Comparison of ENCODE assay signal across 20 cellular contexts in genomic region chr5:169909945-169910344, GRCh38.
"Had no signal": no experiment of that assay in that cellular context is flagged by ENCODE, and none has a peak within 500 bp of the region (broad histone marks: within the 10 kb centered on the region; RNA-seq: fewer than 3 reads in every experiment).

No MANE protein-coding gene starts in this region.

- H3K27me3 Mint-ChIP-seq: activated CD4-positive, alpha-beta memory T cell treated with anti-CD3 and anti-CD28 coated beads for 36 hours; naive B cell had no signal

- DNase-seq: activated CD4-positive, alpha-beta memory T cell treated with anti-CD3 and anti-CD28 coated beads for 36 hours; activated effector memory CD4-positive, alpha-beta T cell treated with Interleukin-2 at 50 U/mL for 16 hours; activated naive CD4-positive, alpha-beta T cell treated with anti-CD3 and anti-CD28 coated beads, Interleukin-2, amount 50 U/mL, for 16 hours; activated T-cell treated with anti-CD3 and anti-CD28 coated beads, Interleukin-2, amount 50 U/mL, for 4 hours; cortex of kidney; effector CD8-positive, alpha-beta T cell; esophagus squamous epithelium; immature natural killer cell; left colon; lower lobe of right lung; naive B cell; ovary; sigmoid colon; spleen; stomach; T-helper 1 cell; tibial artery had no signal

- H3K27ac Mint-ChIP-seq: activated CD4-positive, alpha-beta memory T cell treated with anti-CD3 and anti-CD28 coated beads for 36 hours; immature natural killer cell had no signal

- H3K9me3 Mint-ChIP-seq: activated CD4-positive, alpha-beta memory T cell treated with anti-CD3 and anti-CD28 coated beads for 36 hours; activated T-cell treated with anti-CD3 and anti-CD28 coated beads, Interleukin-2, amount 50 U/mL, for 4 hours; immature natural killer cell; naive B cell had no signal

- H3K27me3 ChIP-seq: esophagus squamous epithelium, ovary, sigmoid colon, spleen, stomach, tibial artery had no signal

- H3K4me3 Mint-ChIP-seq: activated CD4-positive, alpha-beta memory T cell treated with anti-CD3 and anti-CD28 coated beads for 36 hours; activated T-cell treated with anti-CD3 and anti-CD28 coated beads, Interleukin-2, amount 50 U/mL, for 4 hours; immature natural killer cell; naive B cell had no signal

- ATAC-seq: activated T-cell treated with anti-CD3 and anti-CD28 coated beads, Interleukin-2, amount 50 U/mL, for 4 hours; left colon; lower lobe of right lung had no signal

- H3K4me1 ChIP-seq: esophagus squamous epithelium, lower lobe of right lung, sigmoid colon, spleen, stomach, tibial artery had no signal

- H3K36me3 Mint-ChIP-seq: immature natural killer cell had no signal

- H3K27ac ChIP-seq: esophagus squamous epithelium, lower lobe of right lung, ovary, sigmoid colon, spleen, stomach, tibial artery, VCaP had no signal

- H3K36me3 ChIP-seq: esophagus squamous epithelium, lower lobe of right lung, ovary, sigmoid colon, stomach, tibial artery had no signal

- FAIRE-seq: endothelial cell of umbilical vein, urothelium cell line had no signal

- H3K4me3 ChIP-seq: esophagus squamous epithelium, lower lobe of right lung, ovary, sigmoid colon, spleen, stomach, tibial artery had no signal
